ENCODE assay signal across 1 cellular context in genomic region chr12:98645572-98646067, GRCh38.
TF ChIP-seq lines count a peak whose summit lies in the region.

No MANE protein-coding gene starts in this region.

TF ChIP-seq in GM12878, 131 proteins besides CTCF, POLR2A, EP300 and RAD21 (continues in another document):
- TF ChIP-seq ZNF24 (IDR thresholded peaks at IDR 0.05) (no peak), NR2F1 (conservative IDR thresholded peaks at IDR 0.05) (no peak), SUZ12 (IDR thresholded peaks at IDR 0.05; ENCODE audit: unreplicated experiment) (no peak), SREBF2 (IDR thresholded peaks at IDR 0.05; ENCODE audit: low read length) (no peak), SIN3A (IDR thresholded peaks at IDR 0.05; ENCODE audit: low read depth, low read length) (no peak), CREB1 (IDR thresholded peaks at IDR 0.05; ENCODE audit: low read depth) (0 out of 2 replicates have a peak, but pooled peaks have one; percentile 18), MEF2A (IDR thresholded peaks at IDR 0.05; ENCODE audit: insufficient read depth, low read depth, low read length) (no peak), TBL1XR1 (IDR thresholded peaks at IDR 0.05; ENCODE audit: low read depth, low read length) (no peak), NR2C1 (IDR thresholded peaks at IDR 0.05) (no peak), ZSCAN29 (IDR thresholded peaks at IDR 0.05) (no peak), GATAD2B (conservative IDR thresholded peaks at IDR 0.05; ENCODE audit: low read depth) (peak; percentile 65; the same call in 1 of the 2 replicates), HDAC2 (IDR thresholded peaks at IDR 0.05) (no peak), CEBPZ (IDR thresholded peaks at IDR 0.05; ENCODE audit: low read depth, low read length) (no peak), ZBTB11 (CRISPR knock-in tag; IDR thresholded peaks at IDR 0.05) (no peak), STAT3 (IDR thresholded peaks at IDR 0.05; ENCODE audit: low read depth, low read length) (no peak), MLLT1 (IDR thresholded peaks at IDR 0.05) (no peak), RELB (IDR thresholded peaks at IDR 0.05; ENCODE audit: low read depth) (peak; percentile 53; the same call in 1 of the 2 replicates), RFX5 (IDR thresholded peaks at IDR 0.05; ENCODE audit: low read depth, low read length) (no peak), E2F4 (IDR thresholded peaks at IDR 0.05; ENCODE audit: low read depth, low read length) (no peak), SREBF1 (IDR thresholded peaks at IDR 0.05; ENCODE audit: low read length) (no peak), NKRF (conservative IDR thresholded peaks at IDR 0.05) (0 out of 2 replicates have a peak, but pooled peaks have one; percentile 59), NFIC (IDR thresholded peaks at IDR 0.05; ENCODE audit: low read depth, low read length) (no peak), MTA2 (IDR thresholded peaks at IDR 0.05; ENCODE audit: low read depth) (0 out of 2 replicates have a peak, but pooled peaks have one; percentile 21), MEF2B (IDR thresholded peaks at IDR 0.05; ENCODE audit: partially characterized antibody, poor library complexity, severe bottlenecking) (no peak), CBX3 (IDR thresholded peaks at IDR 0.05; ENCODE audit: borderline replicate concordance, low read depth) (no peak), USF2 (IDR thresholded peaks at IDR 0.05; ENCODE audit: borderline replicate concordance, low read depth, low read length) (no peak), NR2C2 (IDR thresholded peaks at IDR 0.05; ENCODE audit: borderline replicate concordance, control insufficient read depth, insufficient read length, low read depth) (no peak), IKZF1 (conservative IDR thresholded peaks at IDR 0.05) (peak; percentile 86), SMAD5 (IDR thresholded peaks at IDR 0.05; ENCODE audit: low read depth) (no peak), SPI1 (IDR thresholded peaks at IDR 0.05; ENCODE audit: borderline replicate concordance, insufficient read depth, low read depth, low read length) (no peak), TCF12 (IDR thresholded peaks at IDR 0.05; ENCODE audit: low read depth, low read length) (no peak), USF1 (IDR thresholded peaks at IDR 0.05; ENCODE audit: borderline replicate concordance, extremely low read length, insufficient read depth, low read depth, low read length) (no peak), ZBTB4 (CRISPR knock-in tag; IDR thresholded peaks at IDR 0.05) (no peak), TARDBP (IDR thresholded peaks at IDR 0.05; ENCODE audit: borderline replicate concordance) (no peak), ZNF217 (IDR thresholded peaks at IDR 0.05) (no peak), MYC (IDR thresholded peaks at IDR 0.05; ENCODE audit: insufficient read depth, insufficient read length, insufficient replicate concordance, low read length, severe bottlenecking) (no peak), IKZF2 (IDR thresholded peaks at IDR 0.05) (peak; percentile 63 to 72; a peak in 3 of 4 replicates), BHLHE40 (IDR thresholded peaks at IDR 0.05; ENCODE audit: borderline replicate concordance in 1 of 2, low read depth in 2 of 2, low read length in 1 of 2) (peak; percentile 30 to 40; a peak in 1 of 4 replicates), CHD1 (IDR thresholded peaks at IDR 0.05; ENCODE audit: low read depth, low read length) (no peak), SP1 (IDR thresholded peaks at IDR 0.05; ENCODE audit: low read depth, low read length) (no peak), YBX1 (IDR thresholded peaks at IDR 0.05) (no peak), ZBED1 (IDR thresholded peaks at IDR 0.05; ENCODE audit: borderline replicate concordance) (0 out of 2 replicates have a peak, but pooled peaks have one; percentile 2), DPF2 (IDR thresholded peaks at IDR 0.05) (peak; percentile 24; the same call in 1 of the 2 replicates), HSF1 (IDR thresholded peaks at IDR 0.05; ENCODE audit: low read depth, low read length) (no peak)
